Comparison of ENCODE assay signal across 1 cellular context in the genomic region with DNA sequence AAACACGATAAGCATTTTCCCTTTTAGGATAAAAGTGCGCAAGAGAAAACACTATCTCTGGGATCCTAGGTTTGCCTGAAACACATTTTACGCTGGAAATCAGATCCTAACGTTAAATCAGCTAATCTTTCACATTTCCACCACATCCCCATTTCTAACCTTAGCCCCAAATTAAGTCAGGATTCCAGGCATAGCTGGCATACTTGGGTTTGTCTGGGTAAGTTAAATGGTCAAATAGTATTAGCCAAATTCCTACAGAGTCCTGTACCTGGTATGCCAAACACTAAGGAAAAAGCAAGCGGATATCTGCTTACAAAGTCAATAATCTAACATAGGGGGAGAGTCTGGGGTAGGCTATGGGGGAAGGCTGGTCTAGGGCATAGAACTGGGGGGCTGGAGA.
A peak's percentile ranks its signal among the peaks of the same experiment; 100 is the strongest.
TF ChIP-seq lines count a peak whose summit lies in the region.

No MANE protein-coding gene starts in this region.

TF ChIP-seq in H1, 55 proteins besides CTCF, POLR2A, EP300 and RAD21 (continued from another document):
- peak; percentile 87 for TF ChIP-seq SP1 (IDR thresholded peaks at IDR 0.05; ENCODE audit: low read depth, low read length)
- TF ChIP-seq JUN (IDR thresholded peaks at IDR 0.05; ENCODE audit: low read depth, low read length): no peak
- TF ChIP-seq SIRT6 (IDR thresholded peaks at IDR 0.05; ENCODE audit: low read length): no peak
